1 cellular context compared by ENCODE assay signal in genomic region chr19:46860846-46861690, GRCh38.
TF ChIP-seq lines count a peak whose summit lies in the region.

ARHGAP35 (plus strand) TSS chr19:46860997; CDS start chr19:46918676, 57,679 bp downstream.

TF ChIP-seq in GM23338, 12 proteins besides CTCF, POLR2A, EP300 and RAD21 (continued from another document):
- no peak for TF ChIP-seq ZNF331 (CRISPR knock-in tag; IDR thresholded peaks at IDR 0.05; ENCODE audit: low read depth)
- no peak for TF ChIP-seq JUNB (IDR thresholded peaks at IDR 0.05; ENCODE audit: unreplicated experiment)
- no peak for TF ChIP-seq CREB1 (CRISPR knock-in tag; IDR thresholded peaks at IDR 0.05; ENCODE audit: low read depth)
- TF ChIP-seq ZNF114 (CRISPR knock-in tag; IDR thresholded peaks at IDR 0.05), result no peak
- no peak for TF ChIP-seq ETS1 (IDR thresholded peaks at IDR 0.05)
- TF ChIP-seq POLR2AphosphoS5 (IDR thresholded peaks at IDR 0.05; ENCODE audit: low read depth), result no peak
